In the genomic region with DNA sequence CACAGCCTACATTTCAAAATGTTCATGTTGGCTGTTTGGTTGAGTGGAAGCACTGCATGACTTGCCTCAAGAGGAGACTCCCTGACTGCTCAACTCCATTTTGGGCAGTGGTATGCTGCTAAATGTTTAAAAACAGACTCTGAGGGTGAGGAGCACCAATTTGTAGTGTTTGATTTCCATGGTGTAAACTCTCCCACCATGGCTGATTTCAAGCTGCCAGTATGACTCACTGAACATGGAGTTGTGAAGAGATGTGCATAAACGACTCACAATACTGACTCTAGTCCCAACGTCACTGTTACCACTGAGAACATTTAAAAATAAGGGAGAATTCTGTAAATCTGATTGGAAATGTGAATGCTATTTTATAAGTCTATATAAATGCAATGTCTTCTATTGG, we compare ENCODE assay signal across 18 cellular contexts.
A peak's percentile ranks its signal among the peaks of the same experiment; 100 is the strongest.
DNase-seq lines count a peak whose midpoint lies in the region; ATAC-seq and TF ChIP-seq lines count a peak whose summit lies in the region.
"Had no signal": no experiment of that assay in that cellular context is flagged by ENCODE, and none has a peak within 500 bp of the region (broad histone marks: within the 10 kb centered on the region; RNA-seq: fewer than 3 reads in every experiment).

No MANE protein-coding gene starts in this region.

- H3K27me3 ChIP-seq in foreskin keratinocyte = no peaks in the 10 kb centered on the region
- H3K27me3 ChIP-seq: body of pancreas, esophagus squamous epithelium had no signal

- peak overlapping the region; percentile 76 for H3K27ac Mint-ChIP-seq in activated T-cell treated with anti-CD3 and anti-CD28 coated beads, Interleukin-2, amount 50 U/mL, for 24 hours
- H3K27ac Mint-ChIP-seq in activated T-helper 1 cell treated with anti-CD3 and anti-CD28 coated beads, Interleukin-12 subunit alpha, Interleukin-12 subunit beta, Interleukin-2, Interleukin-4 antibody, amounts not matched to agents 30 ng/mL and 10 ng/mL and 1 ng/mL, durations not matched to agents 14 hours and 24 hours and 36 hours = peak overlapping the region; percentile 29
- no peak overlapping the region for H3K27ac Mint-ChIP-seq in stimulated activated effector memory CD8-positive, alpha-beta T cell treated with anti-CD3 and anti-CD28 coated beads, Interleukin-12 subunit alpha, Interleukin-12 subunit beta, amount 100 ng/mL, for 72 hours

- peaks cover 93% of the 10 kb centered on the region for H3K36me3 Mint-ChIP-seq in activated T-cell treated with anti-CD3 and anti-CD28 coated beads, Interleukin-2, amount 50 U/mL, for 24 hours (ENCODE audit: low read depth)
- peaks cover 55% of the 10 kb centered on the region for H3K36me3 Mint-ChIP-seq in activated T-helper 1 cell treated with anti-CD3 and anti-CD28 coated beads, Interleukin-12 subunit alpha, Interleukin-12 subunit beta, Interleukin-2, Interleukin-4 antibody, amounts not matched to agents 30 ng/mL and 10 ng/mL and 1 ng/mL, durations not matched to agents 14 hours and 24 hours and 36 hours (ENCODE audit: low read depth)
- no peaks in the 10 kb centered on the region for H3K36me3 Mint-ChIP-seq in stimulated activated effector memory CD8-positive, alpha-beta T cell treated with anti-CD3 and anti-CD28 coated beads, Interleukin-12 subunit alpha, Interleukin-12 subunit beta, amount 100 ng/mL, for 72 hours

- TF ChIP-seq CTCF in foreskin keratinocyte (conservative IDR thresholded peaks at IDR 0.05) (no peak), GM20000 (IDR thresholded peaks at IDR 0.05; ENCODE audit: extremely low read depth, missing control alignments) (no peak)

- H3K9me3 Mint-ChIP-seq in activated T-cell treated with anti-CD3 and anti-CD28 coated beads, Interleukin-2, amount 50 U/mL, for 24 hours = peaks cover 20% of the 10 kb centered on the region
- H3K9me3 Mint-ChIP-seq in activated T-helper 1 cell treated with anti-CD3 and anti-CD28 coated beads, Interleukin-12 subunit alpha, Interleukin-12 subunit beta, Interleukin-2, Interleukin-4 antibody, amounts not matched to agents 30 ng/mL and 10 ng/mL and 1 ng/mL, durations not matched to agents 14 hours and 24 hours and 36 hours = peaks cover 17% of the 10 kb centered on the region
- H3K9me3 Mint-ChIP-seq in stimulated activated effector memory CD8-positive, alpha-beta T cell treated with anti-CD3 and anti-CD28 coated beads, Interleukin-12 subunit alpha, Interleukin-12 subunit beta, amount 100 ng/mL, for 72 hours = peaks cover 8% of the 10 kb centered on the region

- DNase-seq in activated T-cell treated with anti-CD3 and anti-CD28 coated beads, Interleukin-2, amount 50 U/mL, for 24 hours = no peak
- DNase-seq in activated T-cell treated with anti-CD3 and anti-CD28 coated beads, Interleukin-2, amount 50 U/mL, for 1 hour = no peak
- DNase-seq in activated T-helper 1 cell treated with anti-CD3 and anti-CD28 coated beads, Interleukin-12 subunit alpha, Interleukin-12 subunit beta, Interleukin-2, Interleukin-4 antibody, amounts not matched to agents 30 ng/mL and 10 ng/mL and 1 ng/mL, durations not matched to agents 14 hours and 24 hours and 36 hours (ENCODE audit: low spot score) = no peak
- DNase-seq in foreskin keratinocyte (no peak), GM20000 (ENCODE audit: low spot score) (no peak), iPS-NIHi11 (ENCODE audit: low spot score) (no peak)
- DNase-seq in stimulated activated effector memory CD8-positive, alpha-beta T cell treated with anti-CD3 and anti-CD28 coated beads, Interleukin-12 subunit alpha, Interleukin-12 subunit beta, amount 100 ng/mL, for 72 hours (ENCODE audit: low spot score in 2 of 2) = no peak
- DNase-seq in stimulated activated CD4-positive, alpha-beta T cell treated with anti-CD3 and anti-CD28 coated beads, Interleukin-2, amount 100 ng/mL, for 24 hours = no peak
- DNase-seq: ACHN; body of pancreas; dermis blood vessel endothelial cell; esophagus squamous epithelium; lower lobe of right lung; NCI-H1694 treated with DMSO at 0.1 percent for 48 hours; NCI-H446 treated with DMSO at 0.1 percent for 48 hours; right cardiac atrium; stimulated activated CD4-positive, alpha-beta T cell treated with anti-CD3 and anti-CD28 coated beads, Interleukin-1b, Interleukin-23, amount 100 ng/mL, for 48 hours had no signal

- H3K4me3 Mint-ChIP-seq in activated T-cell treated with anti-CD3 and anti-CD28 coated beads, Interleukin-2, amount 50 U/mL, for 24 hours = no peak overlapping the region
- no peak overlapping the region for H3K4me3 Mint-ChIP-seq in activated T-helper 1 cell treated with anti-CD3 and anti-CD28 coated beads, Interleukin-12 subunit alpha, Interleukin-12 subunit beta, Interleukin-2, Interleukin-4 antibody, amounts not matched to agents 30 ng/mL and 10 ng/mL and 1 ng/mL, durations not matched to agents 14 hours and 24 hours and 36 hours
- H3K4me3 Mint-ChIP-seq in stimulated activated effector memory CD8-positive, alpha-beta T cell treated with anti-CD3 and anti-CD28 coated beads, Interleukin-12 subunit alpha, Interleukin-12 subunit beta, amount 100 ng/mL, for 72 hours = no peak overlapping the region

- H3K4me1 ChIP-seq in foreskin keratinocyte = peaks cover 10% of the 10 kb centered on the region
- H3K4me1 ChIP-seq: body of pancreas had no signal

- no peaks in the 10 kb centered on the region for H3K27me3 Mint-ChIP-seq in activated T-cell treated with anti-CD3 and anti-CD28 coated beads, Interleukin-2, amount 50 U/mL, for 24 hours
- H3K27me3 Mint-ChIP-seq in activated T-helper 1 cell treated with anti-CD3 and anti-CD28 coated beads, Interleukin-12 subunit alpha, Interleukin-12 subunit beta, Interleukin-2, Interleukin-4 antibody, amounts not matched to agents 30 ng/mL and 10 ng/mL and 1 ng/mL, durations not matched to agents 14 hours and 24 hours and 36 hours (ENCODE audit: insufficient read depth) = no peaks in the 10 kb centered on the region
- H3K27me3 Mint-ChIP-seq: type B pancreatic cell had no signal

- peaks cover 85% of the 10 kb centered on the region for H3K4me1 Mint-ChIP-seq in activated T-cell treated with anti-CD3 and anti-CD28 coated beads, Interleukin-2, amount 50 U/mL, for 24 hours (ENCODE audit: low read depth)
- peaks cover 52% of the 10 kb centered on the region for H3K4me1 Mint-ChIP-seq in activated T-helper 1 cell treated with anti-CD3 and anti-CD28 coated beads, Interleukin-12 subunit alpha, Interleukin-12 subunit beta, Interleukin-2, Interleukin-4 antibody, amounts not matched to agents 30 ng/mL and 10 ng/mL and 1 ng/mL, durations not matched to agents 14 hours and 24 hours and 36 hours (ENCODE audit: low read depth)
- H3K4me1 Mint-ChIP-seq in stimulated activated effector memory CD8-positive, alpha-beta T cell treated with anti-CD3 and anti-CD28 coated beads, Interleukin-12 subunit alpha, Interleukin-12 subunit beta, amount 100 ng/mL, for 72 hours = peaks cover 28% of the 10 kb centered on the region

- peak overlapping the region; percentile 59 for H3K27ac ChIP-seq in foreskin keratinocyte
- H3K27ac ChIP-seq: body of pancreas, esophagus squamous epithelium, lower lobe of right lung had no signal

- peak; percentile 75 for ATAC-seq in foreskin keratinocyte
- ATAC-seq in stimulated activated effector memory CD8-positive, alpha-beta T cell treated with anti-CD3 and anti-CD28 coated beads, Interleukin-12 subunit alpha, Interleukin-12 subunit beta, amount 100 ng/mL, for 72 hours = peak; percentile 94
- ATAC-seq: body of pancreas, lower lobe of right lung had no signal

- intact Hi-C loops in activated T-helper 1 cell treated with anti-CD3 and anti-CD28 coated beads, Interleukin-12 subunit alpha, Interleukin-12 subunit beta, Interleukin-2, Interleukin-4 antibody, amounts not matched to agents 30 ng/mL and 10 ng/mL and 1 ng/mL, durations not matched to agents 14 hours and 24 hours and 36 hours (cut with micrococcal nuclease) = no loop called here
